Comparison of ENCODE assay signal across 20 cellular contexts in genomic region chr14:104157303-104157928, GRCh38. TPM values are rescaled to one million over a fixed set of nuclear protein-coding genes. Genes with fewer than 3 reads are reported as not detected.
A peak's percentile ranks its signal among the peaks of the same experiment; 100 is the strongest.
DNase-seq lines count a peak whose midpoint lies in the region; ATAC-seq and TF ChIP-seq lines count a peak whose summit lies in the region.
"Had no signal": no experiment of that assay in that cellular context is flagged by ENCODE, and none has a peak within 500 bp of the region (broad histone marks: within the 10 kb centered on the region; RNA-seq: fewer than 3 reads in every experiment).

No MANE protein-coding gene starts in this region.

- no peak; the same call in 1 of the 2 replicates for ATAC-seq in Panc1
- no peak for ATAC-seq in foreskin keratinocyte
- ATAC-seq in HG03520 (IDR thresholded peaks at IDR 0.05; ENCODE audit: unreplicated experiment) = no peak
- ATAC-seq in stimulated activated effector memory CD8-positive, alpha-beta T cell treated with anti-CD3 and anti-CD28 coated beads, Interleukin-12 subunit alpha, Interleukin-12 subunit beta, amount 100 ng/mL, for 72 hours = no peak
- no peak for ATAC-seq in GM21619 (IDR thresholded peaks at IDR 0.05; ENCODE audit: unreplicated experiment)
- ATAC-seq: gastroesophageal sphincter; naive thymus-derived CD4-positive, alpha-beta T cell had no signal

- H3K27ac Mint-ChIP-seq in stimulated activated effector memory CD8-positive, alpha-beta T cell treated with anti-CD3 and anti-CD28 coated beads, Interleukin-12 subunit alpha, Interleukin-12 subunit beta, amount 100 ng/mL, for 72 hours = no peak overlapping the region
- H3K27ac Mint-ChIP-seq: HFFc6; naive thymus-derived CD4-positive, alpha-beta T cell; stimulated activated naive CD8-positive, alpha-beta T cell treated with anti-CD3 and anti-CD28 coated beads, Interleukin-15, Interleukin-2, amounts not matched to agents 100 ng/mL and 50 ng/mL, for 24 hours; T-helper 1 cell treated with Interleukin-12 subunit alpha and Interleukin-12 subunit beta and Interleukin-4 antibody, amounts not matched to agents 30 μg/mL and 1 μg/mL, for 36 hours had no signal

- H3K4me3 ChIP-seq in breast epithelium = no peak overlapping the region
- no peak overlapping the region for H3K4me3 ChIP-seq in Panc1 (ENCODE audit: low read depth in 2 of 2, low read length in 2 of 2)
- no peak overlapping the region for H3K4me3 ChIP-seq in Peyer's patch
- H3K4me3 ChIP-seq: gastroesophageal sphincter, lung had no signal

- H3K36me3 ChIP-seq in breast epithelium (no peaks in the 10 kb centered on the region), Panc1 (ENCODE audit: control insufficient read depth, insufficient read depth, low read length) (no peaks in the 10 kb centered on the region), Peyer's patch (no peaks in the 10 kb centered on the region)
- H3K36me3 ChIP-seq: gastroesophageal sphincter had no signal

- no TSS peak for BruUV-seq in Panc1 (replicated peaks; lab: Mats Ljungman, UMichigan)

- TF ChIP-seq POLR2A in breast epithelium (IDR thresholded peaks at IDR 0.05) (no peak), Peyer's patch (IDR thresholded peaks at IDR 0.05) (no peak)

- H3K27ac ChIP-seq in breast epithelium = no peak overlapping the region
- H3K27ac ChIP-seq in Panc1 (ENCODE audit: low read length) = no peak overlapping the region
- no peak overlapping the region for H3K27ac ChIP-seq in foreskin keratinocyte
- no peak overlapping the region for H3K27ac ChIP-seq in Peyer's patch
- H3K27ac ChIP-seq: gastroesophageal sphincter had no signal

- POLR2A ChIA-PET in Panc1 (lab: Charles Lee) = no interaction called here

- H3K27me3 ChIP-seq in breast epithelium (no peaks in the 10 kb centered on the region), Panc1 (ENCODE audit: control insufficient read depth, insufficient read depth, low read length) (no peaks in the 10 kb centered on the region), foreskin keratinocyte (no peaks in the 10 kb centered on the region), Peyer's patch (no peaks in the 10 kb centered on the region)
- H3K27me3 ChIP-seq: gastroesophageal sphincter had no signal

- TF ChIP-seq CTCF in breast epithelium (IDR thresholded peaks at IDR 0.05) = no peak
- TF ChIP-seq CTCF in Panc1 (IDR thresholded peaks at IDR 0.05) = peak; percentile 46
- peak; percentile 27 for TF ChIP-seq CTCF in foreskin keratinocyte (conservative IDR thresholded peaks at IDR 0.05)
- TF ChIP-seq CTCF in Peyer's patch (IDR thresholded peaks at IDR 0.05) = peak in 3 of 6 experiments; percentile 30 to 42 (median 36)

- H3K4me1 ChIP-seq in breast epithelium (no peaks in the 10 kb centered on the region), Panc1 (ENCODE audit: control insufficient read depth, insufficient read depth, low read length) (no peaks in the 10 kb centered on the region), foreskin keratinocyte (no peaks in the 10 kb centered on the region), Peyer's patch (no peaks in the 10 kb centered on the region)
- H3K4me1 ChIP-seq: gastroesophageal sphincter had no signal

- DNase-seq in T47D (ENCODE audit: low read depth in 1 of 2, low spot score in 1 of 2) = peak; percentile 41 to 69
- DNase-seq in breast epithelium (ENCODE audit: low spot score in 2 of 2) = no peak
- DNase-seq in Panc1 (ENCODE audit: low read depth, low spot score) = no peak
- no peak for DNase-seq in foreskin keratinocyte
- no peak for DNase-seq in stimulated activated effector memory CD8-positive, alpha-beta T cell treated with anti-CD3 and anti-CD28 coated beads, Interleukin-12 subunit alpha, Interleukin-12 subunit beta, amount 100 ng/mL, for 72 hours (ENCODE audit: low spot score in 2 of 2)
- DNase-seq in Peyer's patch = no peak
- DNase-seq: ACHN; activated CD4-positive, alpha-beta T cell treated with anti-CD3 and anti-CD28 coated beads for 1 hour; activated gamma-delta T cell; amniotic stem cell; HFFc6; naive thymus-derived CD4-positive, alpha-beta T cell; NCI-H1092 treated with DMSO at 0.1 percent for 48 hours; NCI-H748 treated with DMSO at 0.1 percent for 48 hours had no signal

- H3K4me3 Mint-ChIP-seq in stimulated activated effector memory CD8-positive, alpha-beta T cell treated with anti-CD3 and anti-CD28 coated beads, Interleukin-12 subunit alpha, Interleukin-12 subunit beta, amount 100 ng/mL, for 72 hours = no peak overlapping the region
- H3K4me3 Mint-ChIP-seq: HFFc6; naive thymus-derived CD4-positive, alpha-beta T cell; stimulated activated naive CD8-positive, alpha-beta T cell treated with anti-CD3 and anti-CD28 coated beads, Interleukin-15, Interleukin-2, amounts not matched to agents 100 ng/mL and 50 ng/mL, for 24 hours; T-helper 1 cell treated with Interleukin-12 subunit alpha and Interleukin-12 subunit beta and Interleukin-4 antibody, amounts not matched to agents 30 μg/mL and 1 μg/mL, for 36 hours had no signal

- H3K9me3 ChIP-seq in breast epithelium = no peaks in the 10 kb centered on the region
- H3K9me3 ChIP-seq in Panc1 (ENCODE audit: control insufficient read depth, insufficient read depth, low read depth, low read length) = no peaks in the 10 kb centered on the region
- H3K9me3 ChIP-seq in Peyer's patch = no peaks in the 10 kb centered on the region
- H3K9me3 ChIP-seq: gastroesophageal sphincter had no signal

- no peaks in the 10 kb centered on the region for H3K9me3 Mint-ChIP-seq in stimulated activated effector memory CD8-positive, alpha-beta T cell treated with anti-CD3 and anti-CD28 coated beads, Interleukin-12 subunit alpha, Interleukin-12 subunit beta, amount 100 ng/mL, for 72 hours
- H3K9me3 Mint-ChIP-seq: stimulated activated naive CD8-positive, alpha-beta T cell treated with anti-CD3 and anti-CD28 coated beads, Interleukin-15, Interleukin-2, amounts not matched to agents 100 ng/mL and 50 ng/mL, for 24 hours; T-helper 1 cell treated with Interleukin-12 subunit alpha and Interleukin-12 subunit beta and Interleukin-4 antibody, amounts not matched to agents 30 μg/mL and 1 μg/mL, for 36 hours had no signal

- H3K4me1 Mint-ChIP-seq in stimulated activated effector memory CD8-positive, alpha-beta T cell treated with anti-CD3 and anti-CD28 coated beads, Interleukin-12 subunit alpha, Interleukin-12 subunit beta, amount 100 ng/mL, for 72 hours = no peaks in the 10 kb centered on the region
- H3K4me1 Mint-ChIP-seq: naive thymus-derived CD4-positive, alpha-beta T cell had no signal

- in situ Hi-C loops in T47D (cut with HindIII; ENCODE audit: low pct_unique_long_range_greater_than_20kb, low sequenced_read_pairs) = no loop called here
- in situ Hi-C loops in Panc1 (cut with HindIII; ENCODE audit: low pct_unique_long_range_greater_than_20kb, low sequenced_read_pairs) = no loop called here

- CTCF ChIA-PET in Panc1 (lab: Charles Lee) = no interaction called here

- no peaks in the 10 kb centered on the region for H3K36me3 Mint-ChIP-seq in stimulated activated effector memory CD8-positive, alpha-beta T cell treated with anti-CD3 and anti-CD28 coated beads, Interleukin-12 subunit alpha, Interleukin-12 subunit beta, amount 100 ng/mL, for 72 hours
- H3K36me3 Mint-ChIP-seq: naive thymus-derived CD4-positive, alpha-beta T cell had no signal

- intact Hi-C loops in breast epithelium (cut with DNase I; ENCODE audit: low total_unique reads) (loop anchor here (5.0 kb wide), 1 partner anchor 655 kb away; no protein-coding TSS in a partner anchor), Panc1 (cut with micrococcal nuclease; ENCODE audit: unreplicated experiment) (no loop called here)

RNA-seq across cellular contexts. Expression of gene KIF26A, which starts 19.0 kb away (rescaled TPM):
- total RNA-seq in breast epithelium (1 to 10 TPM; 1.4 to 4.6 (median 2.2) TPM), Panc1 (2021; ENCODE audit: unreplicated experiment) (4.4 TPM), foreskin keratinocyte (1.3 and 2.0 TPM in 2 replicates), Peyer's patch (1 to 10 TPM in 3 of 4 donors, under 1 TPM in 1; 0.53 to 5.8 (median 1.6) TPM)
- polyA plus RNA-seq in Panc1 (2012; ENCODE audit: insufficient read length) = 2.9 TPM
- polyA plus RNA-seq in foreskin keratinocyte = 0.42 and 0.53 TPM in 2 replicates
- polyA plus RNA-seq: naive thymus-derived CD4-positive, alpha-beta T cell had no signal

Comparison
In these comparisons a context has a peak if more than half of its experiments do, and no peak if none do; other contexts are left out.
1. DNase-seq: peak in T47D (2 of 2); none in breast epithelium (0 of 2), Panc1 (single experiment), foreskin keratinocyte (0 of 2), stimulated activated effector memory CD8-positive, alpha-beta T cell treated with anti-CD3 and anti-CD28 coated beads, Interleukin-12 subunit alpha, Interleukin-12 subunit beta, amount 100 ng/mL, for 72 hours (0 of 2) and Peyer's patch (0 of 3).
2. CTCF ChIP-seq: peak in Panc1 (single experiment) and foreskin keratinocyte (single experiment); none in breast epithelium (0 of 3).